In the genomic region with DNA sequence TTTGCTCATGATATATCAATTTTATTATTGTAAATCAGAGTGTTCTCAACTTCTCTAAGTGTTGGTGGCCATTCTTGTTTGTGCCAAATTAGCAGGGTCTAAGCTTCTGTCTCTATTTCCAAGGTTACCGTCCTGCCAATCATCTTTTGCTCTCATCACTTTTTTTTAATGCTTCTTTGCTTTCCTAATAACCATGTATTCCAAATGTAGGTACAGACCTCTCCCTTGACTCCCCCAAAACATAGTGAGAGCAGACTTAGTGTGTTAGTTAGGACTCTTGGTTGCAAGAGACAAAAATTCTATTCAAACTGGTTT, we compare ENCODE assay signal across 14 cellular contexts. TPM values are rescaled to one million over a fixed set of nuclear protein-coding genes. Genes with fewer than 3 reads are reported as not detected.
A peak's percentile ranks its signal among the peaks of the same experiment; 100 is the strongest.
DNase-seq lines count a peak whose midpoint lies in the region; ATAC-seq and TF ChIP-seq lines count a peak whose summit lies in the region.
"Had no signal": no experiment of that assay in that cellular context is flagged by ENCODE, and none has a peak within 500 bp of the region (broad histone marks: within the 10 kb centered on the region; RNA-seq: fewer than 3 reads in every experiment).

No MANE protein-coding gene starts in this region.

- no peak overlapping the region for H3K18ac ChIP-seq in mesenchymal stem cell (ENCODE audit: low read depth in 1 of 2, low read length in 2 of 2)

- no peaks in the 10 kb centered on the region for H3K36me3 ChIP-seq in heart right ventricle
- no peaks in the 10 kb centered on the region for H3K36me3 ChIP-seq in mesenchymal stem cell (ENCODE audit: control insufficient read depth in 1 of 2, insufficient read depth in 2 of 2, low read depth in 1 of 2, low read length in 2 of 2)
- H3K36me3 ChIP-seq in vagina, result no peaks in the 10 kb centered on the region
- H3K36me3 ChIP-seq: neutrophil had no signal

- H3K9ac ChIP-seq in mesenchymal stem cell (ENCODE audit: low read length), result peak overlapping the region; percentile 37

- no peak overlapping the region for H2AFZ ChIP-seq in mesenchymal stem cell (ENCODE audit: low read depth, low read length)

- no peak overlapping the region for H3K4me2 ChIP-seq in mesenchymal stem cell (ENCODE audit: low read length, poor library complexity, severe bottlenecking)

- no peaks in the 10 kb centered on the region for H3K79me1 ChIP-seq in mesenchymal stem cell (replicated peaks; ENCODE audit: low read length, poor library complexity, severe bottlenecking)

- H2BK5ac ChIP-seq in mesenchymal stem cell (ENCODE audit: low read depth, low read length, poor library complexity, severe bottlenecking), result no peak overlapping the region

- H3K27ac ChIP-seq in heart right ventricle (peak overlapping the region in 7 of 10 donors; percentile 10 to 64 (median 49)), VCaP (peak overlapping the region; percentile 75), mesenchymal stem cell (ENCODE audit: low read length, poor library complexity, severe bottlenecking) (peak overlapping the region; percentile 56), vagina (peak overlapping the region; percentile 31)
- H3K27ac ChIP-seq: neutrophil had no signal

- TF ChIP-seq POLR2A in vagina (IDR thresholded peaks at IDR 0.05), result no peak

- H3K4me3 ChIP-seq in heart right ventricle (peak overlapping the region in 1 of 10 donors; percentile 8), mesenchymal stem cell (ENCODE audit: insufficient read depth in 1 of 2, low read depth in 1 of 2, low read length in 2 of 2) (peak overlapping the region in 1 of 2 experiments; percentile 58), vagina (no peak overlapping the region)
- H3K4me3 ChIP-seq: testis had no signal

- no peaks in the 10 kb centered on the region for H3K9me3 ChIP-seq in heart right ventricle
- H3K9me3 ChIP-seq in mesenchymal stem cell (ENCODE audit: control insufficient read depth, low read length), result no peaks in the 10 kb centered on the region
- H3K9me3 ChIP-seq in vagina, result no peaks in the 10 kb centered on the region
- H3K9me3 ChIP-seq: neutrophil, testis had no signal

- CTCF ChIA-PET in activated CD4-positive, alpha-beta T cell treated with anti-CD3 and anti-CD28 coated beads for 36 hours (lab: Charles Lee), result no interaction called here

- WGBS in heart right ventricle, 2 donors, result 59 to 74% methylated on average over 1 of the region's 1 CpG
- WGBS in mesenchymal stem cell, result 83% methylated on average over 1 of the region's 1 CpG

- DNase-seq in heart right ventricle (no peak), Right ventricle myocardium superior (no peak), mesenchymal stem cell (no peak), vagina (ENCODE audit: extremely low spot score in 2 of 2) (no peak), T-helper 9 cell (no peak), A172 (ENCODE audit: low spot score) (no peak)
- DNase-seq in activated CD4-positive, alpha-beta T cell treated with anti-CD3 and anti-CD28 coated beads for 36 hours, result no peak
- DNase-seq: activated CD8-positive, alpha-beta memory T cell treated with anti-CD3 and anti-CD28 coated beads for 24 hours; KG1; NCI-H1436 had no signal

- H4K8ac ChIP-seq in mesenchymal stem cell (ENCODE audit: low read length), result no peak overlapping the region

- POLR2A ChIA-PET in activated CD4-positive, alpha-beta T cell treated with anti-CD3 and anti-CD28 coated beads for 36 hours (lab: Charles Lee), result no interaction called here

- H3K4me3 Mint-ChIP-seq in activated CD4-positive, alpha-beta T cell treated with anti-CD3 and anti-CD28 coated beads for 36 hours, result no peak overlapping the region
- H3K4me3 Mint-ChIP-seq: activated naive CD4-positive, alpha-beta T cell treated with anti-CD3 and anti-CD28 coated beads for 36 hours had no signal

- H4K91ac ChIP-seq in mesenchymal stem cell (ENCODE audit: low read length), result no peak overlapping the region

- H3K36me3 Mint-ChIP-seq in activated CD4-positive, alpha-beta T cell treated with anti-CD3 and anti-CD28 coated beads for 36 hours (ENCODE audit: low read depth), result no peaks in the 10 kb centered on the region

- intact Hi-C loops in heart right ventricle (cut with DNase I), result loop anchor here in 1 of 10 donors (5.0 kb wide), 1 partner anchor 36 kb away; the partner anchor contains the start of gene REEP5
- intact Hi-C loops in Right ventricle myocardium superior (cut with DNase I), result no loop called here
- intact Hi-C loops in vagina (cut with DNase I), result no loop called here
- intact Hi-C loops in activated CD4-positive, alpha-beta T cell treated with anti-CD3 and anti-CD28 coated beads for 36 hours (cut with DNase I, micrococcal nuclease), result no loop called here

- no peak overlapping the region for H3K27ac Mint-ChIP-seq in activated CD4-positive, alpha-beta T cell treated with anti-CD3 and anti-CD28 coated beads for 36 hours
- H3K27ac Mint-ChIP-seq: activated naive CD4-positive, alpha-beta T cell treated with anti-CD3 and anti-CD28 coated beads for 36 hours had no signal

- TF ChIP-seq CTCF in heart right ventricle (IDR thresholded peaks at IDR 0.05), result no peak
- no peak for TF ChIP-seq CTCF in VCaP (conservative IDR thresholded peaks at IDR 0.05)
- no peak for TF ChIP-seq CTCF in vagina (IDR thresholded peaks at IDR 0.05)

- ATAC-seq in heart right ventricle (no peak), Right ventricle myocardium superior (ENCODE audit: poor library complexity) (no peak)
- no peak for ATAC-seq in activated CD4-positive, alpha-beta T cell treated with anti-CD3 and anti-CD28 coated beads for 36 hours

- no peaks in the 10 kb centered on the region for H3K27me3 Mint-ChIP-seq in activated CD4-positive, alpha-beta T cell treated with anti-CD3 and anti-CD28 coated beads for 36 hours

- no peak overlapping the region for H2BK15ac ChIP-seq in mesenchymal stem cell (ENCODE audit: low read depth, poor library complexity, severe bottlenecking)

- no peak overlapping the region for H2BK120ac ChIP-seq in mesenchymal stem cell (ENCODE audit: low read depth, low read length)

- no peak overlapping the region for H3K14ac ChIP-seq in mesenchymal stem cell (ENCODE audit: low read length in 2 of 2)

- no peaks in the 10 kb centered on the region for H3K9me3 Mint-ChIP-seq in activated CD4-positive, alpha-beta T cell treated with anti-CD3 and anti-CD28 coated beads for 36 hours (ENCODE audit: low read depth)
- H3K9me3 Mint-ChIP-seq: activated naive CD4-positive, alpha-beta T cell treated with anti-CD3 and anti-CD28 coated beads for 36 hours had no signal

- H3K4me1 ChIP-seq in heart right ventricle, result peaks cover 2 to 43% (median 29%) of the 10 kb centered on the region in 9 donors
- peaks cover 5% of the 10 kb centered on the region for H3K4me1 ChIP-seq in mesenchymal stem cell (ENCODE audit: control insufficient read depth, insufficient read depth, low read depth, low read length)
- peaks cover 20% of the 10 kb centered on the region for H3K4me1 ChIP-seq in vagina

- no peak overlapping the region for H3K4ac ChIP-seq in mesenchymal stem cell (ENCODE audit: low read depth in 1 of 2, low read length in 2 of 2)

- peaks cover 39% of the 10 kb centered on the region for H3K4me1 Mint-ChIP-seq in activated CD4-positive, alpha-beta T cell treated with anti-CD3 and anti-CD28 coated beads for 36 hours

- no peak overlapping the region for H2AK5ac ChIP-seq in mesenchymal stem cell (ENCODE audit: low read length, severe bottlenecking)

- no peak overlapping the region for H3K23ac ChIP-seq in mesenchymal stem cell (ENCODE audit: low read length in 2 of 2)

- H3K27me3 ChIP-seq in heart right ventricle (no peaks in the 10 kb centered on the region), mesenchymal stem cell (ENCODE audit: control insufficient read depth in 1 of 2, insufficient read depth in 1 of 2, low read length in 2 of 2) (no peaks in the 10 kb centered on the region), vagina (no peaks in the 10 kb centered on the region)
- H3K27me3 ChIP-seq: testis had no signal

- no peak overlapping the region for H2BK12ac ChIP-seq in mesenchymal stem cell (ENCODE audit: low read length in 2 of 2)

RNA-seq across cellular contexts. Expression of gene DCP2, which starts 17.9 kb away (rescaled TPM):
- 10 to 100 TPM; 13.7 to 24.5 (median 16.3) TPM for total RNA-seq in heart right ventricle
- 1 to 10 TPM; 3.1 to 4.8 TPM for polyA plus RNA-seq in heart right ventricle
- total RNA-seq in Right ventricle myocardium superior, result 19.2 TPM
- 10.1 TPM for polyA plus RNA-seq in mesenchymal stem cell (2013, experiment 1 of 2)
- 11.1 TPM for polyA plus RNA-seq in mesenchymal stem cell (2013, experiment 2 of 2)
- total RNA-seq in vagina, result 58.2 TPM
- total RNA-seq in activated CD4-positive, alpha-beta T cell treated with anti-CD3 and anti-CD28 coated beads for 36 hours, result 100 to 1,000 TPM in 1 of 2 experiments, 10 to 100 TPM in 1; 94.0 to 101 TPM
- 35.7 and 41.7 TPM in 2 replicates for total RNA-seq in A172 (2014; rRNA removed; shearing (Covaris generic))

RNA-seq across cellular contexts. Expression of gene REEP5, which starts 36.7 kb away (rescaled TPM):
- 100 to 1,000 TPM; 118 to 169 (median 134) TPM for total RNA-seq in heart right ventricle
- 10 to 100 TPM; 90.2 to 96.9 TPM for polyA plus RNA-seq in heart right ventricle
- 112 TPM for total RNA-seq in Right ventricle myocardium superior
- polyA plus RNA-seq in mesenchymal stem cell (2013, experiment 1 of 2), result 80.8 TPM
- 89.2 TPM for polyA plus RNA-seq in mesenchymal stem cell (2013, experiment 2 of 2)
- 89.1 TPM for total RNA-seq in vagina
- total RNA-seq in activated CD4-positive, alpha-beta T cell treated with anti-CD3 and anti-CD28 coated beads for 36 hours, result 10 to 100 TPM; 44.3 to 50.4 TPM
- 31.6 and 36.0 TPM in 2 replicates for total RNA-seq in A172 (2014; rRNA removed; shearing (Covaris generic))
